In genomic region chr4:8681391-8681790, GRCh38 we compare ENCODE assay signal across 23 cellular contexts.
"Had no signal": no experiment of that assay in that cellular context is flagged by ENCODE, and none has a peak within 500 bp of the region (broad histone marks: within the 10 kb centered on the region; RNA-seq: fewer than 3 reads in every experiment).

No MANE protein-coding gene starts in this region.

- H3K36me3 ChIP-seq: left ventricle myocardium inferior, ovary, prostate gland, suprapubic skin, thoracic aorta, tibial artery, vagina had no signal

- H3K27me3 ChIP-seq: ovary, vagina had no signal

- H3K4me1 ChIP-seq: left ventricle myocardium inferior, prostate gland, suprapubic skin, tibial artery, vagina had no signal

- DNase-seq: hypothalamus; immature natural killer cell; left ventricle myocardium inferior; mesendoderm; naive B cell; natural killer cell; ovary; retina; right cardiac atrium; stimulated activated CD4-positive, alpha-beta T cell treated with anti-CD3 and anti-CD28 coated beads, Interleukin-12 subunit alpha, Interleukin-12 subunit beta, amount 100 ng/mL, for 4 hours; stimulated activated CD4-positive, alpha-beta T cell treated with anti-CD3 and anti-CD28 coated beads, Interleukin-15, amount 100 ng/mL, for 24 hours; stimulated activated CD4-positive, alpha-beta T cell treated with anti-CD3 and anti-CD28 coated beads, Interleukin-2, amount 100 ng/mL, for 24 hours; stimulated activated CD4-positive, alpha-beta T cell treated with anti-CD3 and anti-CD28 coated beads, Interleukin-4, amount 100 ng/mL, for 24 hours; stimulated activated naive CD4-positive, alpha-beta T cell; tibial artery had no signal

- H3K27ac ChIP-seq: left ventricle myocardium inferior, ovary, prostate gland, suprapubic skin, thoracic aorta, tibial artery, vagina had no signal

- ATAC-seq: natural killer cell; right cardiac atrium; sciatic nerve; stimulated activated effector memory CD8-positive, alpha-beta T cell treated with anti-CD3 and anti-CD28 coated beads, Interleukin-12 subunit alpha, Interleukin-12 subunit beta, amount 100 ng/mL, for 72 hours had no signal

- H3K9me3 ChIP-seq: ovary, prostate gland, suprapubic skin, thoracic aorta, vagina had no signal

- H3K4me3 ChIP-seq: left ventricle myocardium inferior, lung, ovary, prostate gland, smooth muscle cell, suprapubic skin, thoracic aorta, tibial artery, vagina had no signal
